In the genomic region with DNA sequence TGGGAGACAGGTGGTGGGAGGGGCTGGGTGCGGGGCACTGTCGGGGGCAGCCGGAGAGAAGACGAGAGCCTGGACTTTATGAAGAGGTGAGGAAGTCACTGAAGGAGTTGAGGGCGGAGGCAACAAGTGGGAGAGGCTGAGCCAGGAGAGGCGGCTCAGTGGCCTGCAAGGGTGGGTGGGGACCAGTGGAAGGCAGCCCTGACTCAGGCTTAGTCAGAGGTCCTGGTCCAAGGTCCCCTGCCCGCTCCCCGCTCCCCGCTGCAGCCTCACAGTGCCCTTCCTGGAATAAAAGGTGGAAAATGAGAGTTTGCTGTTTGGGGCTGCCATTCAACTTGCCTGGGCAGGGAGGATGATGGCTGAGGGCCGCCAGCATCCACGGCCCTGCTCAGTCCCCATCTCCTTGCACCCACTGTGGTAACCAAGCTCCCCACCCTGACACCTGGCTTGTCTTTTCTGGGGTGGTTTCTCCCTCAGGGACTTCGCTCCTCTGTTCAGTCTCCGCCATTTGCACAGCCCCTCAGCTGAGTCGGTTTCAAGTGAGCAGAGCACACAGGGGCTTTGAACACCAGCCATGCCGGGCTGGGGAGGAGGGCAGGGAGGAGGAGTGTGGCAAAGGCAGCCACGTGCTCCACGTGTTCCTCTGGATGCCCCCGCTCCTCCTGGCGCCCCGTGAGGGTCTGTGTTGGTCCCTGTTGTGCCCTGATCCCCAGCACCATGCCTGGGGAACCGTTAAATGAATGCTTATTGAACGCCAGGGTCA, we compare ENCODE assay signal across 9 cellular contexts. TPM values are rescaled to one million over a fixed set of nuclear protein-coding genes. Genes with fewer than 3 reads are reported as not detected.
DNase-seq lines count a peak whose midpoint lies in the region; ATAC-seq and TF ChIP-seq lines count a peak whose summit lies in the region.
"Had no signal": no experiment of that assay in that cellular context is flagged by ENCODE, and none has a peak within 500 bp of the region (broad histone marks: within the 10 kb centered on the region; RNA-seq: fewer than 3 reads in every experiment).

No MANE protein-coding gene starts in this region.

- H3K4me1 ChIP-seq in left ventricle myocardium inferior: peaks cover 28% of the 10 kb centered on the region

- peaks cover 21% of the 10 kb centered on the region for H3K27me3 ChIP-seq in left ventricle myocardium inferior (ENCODE audit: low read depth)
- H3K27me3 ChIP-seq: cardiac muscle cell had no signal

- intact Hi-C loops in left ventricle myocardium inferior (cut with micrococcal nuclease): no loop called here

- DNase-seq in HCEC 1CT (peak; percentile 86), amniotic epithelial cell (ENCODE audit: low read depth) (peak; percentile 66), left ventricle myocardium inferior (no peak), putamen (ENCODE audit: low spot score) (no peak)
- no peak for DNase-seq in activated effector memory CD4-positive, alpha-beta T cell treated with anti-CD3 and anti-CD28 coated beads, Interleukin-2, amount 50 U/mL, for 16 hours
- DNase-seq in stimulated activated CD4-positive, alpha-beta T cell treated with anti-CD3 and anti-CD28 coated beads, Interleukin-12 subunit alpha, Interleukin-12 subunit beta, amount 100 ng/mL, for 4 hours: no peak

- H3K9me3 ChIP-seq in left ventricle myocardium inferior (replicated peaks): peaks cover 3% of the 10 kb centered on the region

- ATAC-seq in HG03378 (IDR thresholded peaks at IDR 0.05; ENCODE audit: unreplicated experiment): no peak

- peak overlapping the region; percentile 15 for H3K4me3 ChIP-seq in left ventricle myocardium inferior
- no peak overlapping the region for H3K4me3 ChIP-seq in skin epidermis
- H3K4me3 ChIP-seq: cardiac muscle cell had no signal

- no peaks in the 10 kb centered on the region for H3K36me3 ChIP-seq in left ventricle myocardium inferior
- H3K36me3 ChIP-seq: cardiac muscle cell had no signal

- no peak for TF ChIP-seq CTCF in left ventricle myocardium inferior (IDR thresholded peaks at IDR 0.05; ENCODE audit: borderline replicate concordance)

- H3K27ac ChIP-seq in left ventricle myocardium inferior (replicated peaks) (peak overlapping the region; percentile 77), skin epidermis (peak overlapping the region in 11 of 21 experiments; percentile 1 to 61 (median 39))
- H3K27ac ChIP-seq: cardiac muscle cell had no signal

RNA-seq across cellular contexts. Expression of a gene that starts 13.7 kb away (rescaled TPM):
- total RNA-seq in left ventricle myocardium inferior: 45.8 TPM

RNA-seq across cellular contexts. Expression of a gene that starts 15.7 kb away (rescaled TPM):
- total RNA-seq in left ventricle myocardium inferior: 21.0 TPM

Comparison
In these comparisons a context has a peak if more than half of its experiments do, and no peak if none do; other contexts are left out.
1. DNase-seq: peak in HCEC 1CT (single experiment) and amniotic epithelial cell (single experiment); none in left ventricle myocardium inferior (single experiment), putamen (single experiment), activated effector memory CD4-positive, alpha-beta T cell treated with anti-CD3 and anti-CD28 coated beads, Interleukin-2, amount 50 U/mL, for 16 hours (single experiment) and stimulated activated CD4-positive, alpha-beta T cell treated with anti-CD3 and anti-CD28 coated beads, Interleukin-12 subunit alpha, Interleukin-12 subunit beta, amount 100 ng/mL, for 4 hours (single experiment).